8 cellular contexts compared by ENCODE assay signal in the genomic region with DNA sequence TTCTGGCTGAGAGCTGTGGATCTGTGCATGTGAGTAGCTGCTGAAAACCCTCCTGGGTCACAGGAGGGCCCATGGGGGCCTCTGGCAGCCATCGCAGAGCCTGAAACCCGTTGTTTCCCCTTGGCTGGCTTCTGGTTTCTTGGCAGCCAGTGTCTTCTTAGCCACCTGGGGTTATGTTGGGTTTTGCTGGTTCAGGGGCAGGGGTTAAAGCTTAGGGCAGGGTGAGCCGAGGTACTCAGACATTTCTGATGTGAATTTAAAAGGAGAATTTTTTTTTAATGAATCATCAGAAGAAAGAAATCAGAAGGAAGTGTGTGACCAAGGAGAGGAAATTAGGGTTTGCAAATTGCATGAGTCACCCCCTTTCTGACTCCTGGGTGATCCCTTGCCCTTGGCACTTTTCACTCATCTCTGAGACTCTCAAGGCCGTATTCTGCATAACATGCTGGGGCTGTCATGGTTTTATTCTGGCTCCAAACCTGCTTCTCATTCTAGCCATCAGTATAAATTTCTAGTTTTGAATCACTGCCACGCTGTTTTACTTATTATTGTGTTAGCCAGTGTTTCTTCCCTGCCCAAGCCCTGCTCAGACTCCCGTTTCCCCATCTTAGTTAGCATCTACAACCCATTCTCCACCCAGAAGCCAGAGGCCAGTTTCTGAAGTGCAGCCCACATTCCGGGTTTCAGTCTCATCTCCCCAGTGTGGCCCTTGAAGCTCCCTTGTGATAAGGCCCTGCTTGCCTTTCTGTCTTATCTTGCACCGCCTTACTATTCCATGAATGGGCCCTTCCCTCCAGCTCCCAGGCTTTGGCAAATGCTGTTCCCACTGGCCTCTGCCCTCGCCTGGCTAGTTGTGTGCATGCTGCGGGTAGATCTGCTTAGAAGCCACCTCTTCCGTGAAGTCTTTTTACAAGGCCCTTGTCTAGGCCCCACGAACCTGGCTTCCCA. TPM values are rescaled to one million over a fixed set of nuclear protein-coding genes. Genes with fewer than 3 reads are reported as not detected.
DNase-seq lines count a peak whose midpoint lies in the region; ATAC-seq, FAIRE-seq and TF ChIP-seq lines count a peak whose summit lies in the region.

No MANE protein-coding gene starts in this region.

- no peak overlapping the region for H2BK15ac ChIP-seq in neuronal stem cell (ENCODE audit: low read length)

- H3K4me3 ChIP-seq in K562 (no peak overlapping the region), neuronal stem cell (ENCODE audit: low read length in 2 of 2) (no peak overlapping the region), H7 (ENCODE audit: insufficient read depth, low read depth, low read length) (no peak overlapping the region)

- CTCF ChIA-PET in K562 (lab: Yijun Ruan, JAX; ENCODE audit: low intra/inter-chr PET ratio): no interaction called here

- H3K4me1 ChIP-seq in K562 (replicated peaks in 1 of 2; ENCODE audit: control insufficient read depth in 2 of 2, insufficient read depth in 2 of 2, low read length in 2 of 2) (peaks cover 2 to 13% of the 10 kb centered on the region in 2 experiments; a peak in 4 of 5 replicates), neuronal stem cell (ENCODE audit: control insufficient read depth in 2 of 2, insufficient read depth in 1 of 2, low read depth in 1 of 2, low read length in 2 of 2) (peaks cover 2 to 3% of the 10 kb centered on the region in 2 donors)

- no TSS peak for BruUV-seq in K562 (replicated peaks; lab: Mats Ljungman, UMichigan)

- H3K27ac Mint-ChIP-seq in CD14-positive monocyte: peak overlapping the region; percentile 84 to 92 (median 88)
- H3K27ac Mint-ChIP-seq in T-helper 1 cell treated with Interleukin-12 subunit alpha and Interleukin-12 subunit beta and Interleukin-4 antibody, amounts not matched to agents 30 μg/mL and 1 μg/mL, for 36 hours: peak overlapping the region; percentile 82

- H3K36me3 ChIP-seq in K562 (ENCODE audit: control insufficient read depth, insufficient read depth, low read length) (no peaks in the 10 kb centered on the region), neuronal stem cell (replicated peaks in 1 of 2; ENCODE audit: control insufficient read depth in 2 of 2, insufficient read depth in 2 of 2, low read length in 2 of 2) (no peaks in the 10 kb centered on the region), H7 (replicated peaks; ENCODE audit: control insufficient read depth, insufficient read depth, low read length) (no peaks in the 10 kb centered on the region)

- no peak overlapping the region for H4K8ac ChIP-seq in neuronal stem cell (ENCODE audit: low read depth, low read length)

- TF ChIP-seq CTCF in CD14-positive monocyte (IDR thresholded peaks at IDR 0.05) (no peak), K562 (IDR thresholded peaks at IDR 0.05 in 2 of 3, conservative IDR thresholded peaks at IDR 0.05 in 1 of 3; ENCODE audit: insufficient read depth in 2 of 3, low read depth in 1 of 3, low read length in 3 of 3) (no peak)

- no peak overlapping the region for H4K91ac ChIP-seq in neuronal stem cell (ENCODE audit: low read depth, low read length, poor library complexity)

- 3% methylated on average over 12 of the region's 12 CpGs for WGBS in K562 (ENCODE audit: insufficient coverage, low coverage, missing lambda C conversion rate)
- WGBS in neuronal stem cell (ENCODE audit: extremely low coverage in 2 of 2, insufficient read length in 2 of 2, insufficient replicate concordance in 1 of 2), 2 donors: no CpG with 5 or more reads among the region's 12 CpGs

- H3K4me3 Mint-ChIP-seq in CD14-positive monocyte: peak overlapping the region; percentile 42 to 70
- peak overlapping the region; percentile 66 for H3K4me3 Mint-ChIP-seq in T-helper 1 cell treated with Interleukin-12 subunit alpha and Interleukin-12 subunit beta and Interleukin-4 antibody, amounts not matched to agents 30 μg/mL and 1 μg/mL, for 36 hours

- H3K36me3 Mint-ChIP-seq in CD14-positive monocyte: peaks cover 19 to 23% of the 10 kb centered on the region in 2 donors
- H3K36me3 Mint-ChIP-seq in T-helper 1 cell treated with Interleukin-12 subunit alpha and Interleukin-12 subunit beta and Interleukin-4 antibody, amounts not matched to agents 30 μg/mL and 1 μg/mL, for 36 hours (ENCODE audit: low read depth): peaks cover 22% of the 10 kb centered on the region

- no peak for TF ChIP-seq RAD21 in K562 (CRISPR knock-in tag; conservative IDR thresholded peaks at IDR 0.05 in 1 of 2, IDR thresholded peaks at IDR 0.05 in 1 of 2)

- no peak for TF ChIP-seq POLR2A in K562 (conservative IDR thresholded peaks at IDR 0.05)

- H3K79me2 ChIP-seq in K562 (ENCODE audit: control insufficient read depth, insufficient read depth, low read length): no peaks in the 10 kb centered on the region

- POLR2A ChIA-PET in K562 (lab: Yijun Ruan, JAX): interaction anchor here (0.6 to 1.3 kb wide), 3 partner anchors 10 to 67 kb away, joined by 3 to 4 read pairs (median 3); no protein-coding TSS in a partner anchor

- H3K9ac ChIP-seq in K562 (ENCODE audit: insufficient read depth in 1 of 2, low read depth in 2 of 2, low read length in 2 of 2) (no peak overlapping the region; a peak in 1 of 4 replicates), neuronal stem cell (ENCODE audit: low read depth, low read length, poor library complexity) (no peak overlapping the region)

- no peak overlapping the region for H2BK120ac ChIP-seq in neuronal stem cell (ENCODE audit: low read depth, low read length)

- H4K20me1 ChIP-seq in K562 (replicated peaks; ENCODE audit: control insufficient read depth, insufficient read depth, low read length): no peaks in the 10 kb centered on the region

- intact Hi-C loops in CD14-positive monocyte (cut with micrococcal nuclease) (loop anchor here in 1 of 2 donors (1.0 kb wide), 1 partner anchor 13 kb away; no protein-coding TSS in a partner anchor), K562 (cut with micrococcal nuclease) (no loop called here)

- H2AK5ac ChIP-seq in neuronal stem cell (ENCODE audit: low read depth, low read length): no peak overlapping the region

- DNase-seq in CD14-positive monocyte (ENCODE audit: low spot score): peak; percentile 72
- peak in 1 of 4 experiments; percentile 29 for DNase-seq in K562 (ENCODE audit: extremely low read depth in 1 of 4, low spot score in 3 of 4)
- no peak for DNase-seq in neuronal stem cell (ENCODE audit: low spot score)
- no peak for DNase-seq in NCI-H2227 (lab: John Stamatoyannopoulos, UW; ENCODE audit: unreplicated experiment)
- DNase-seq in H7: no peak

- TF ChIP-seq EP300 in K562 (IDR thresholded peaks at IDR 0.05; ENCODE audit: low read length): no peak

- H3K9me3 ChIP-seq in K562 (replicated peaks; ENCODE audit: control insufficient read depth, insufficient read depth, low read depth, low read length): no peaks in the 10 kb centered on the region
- no peaks in the 10 kb centered on the region for H3K9me3 ChIP-seq in neuronal stem cell (replicated peaks in 1 of 2; ENCODE audit: control insufficient read depth in 2 of 2, insufficient read depth in 1 of 2, low read depth in 1 of 2, low read length in 2 of 2)

- H3K27ac ChIP-seq in K562 (ENCODE audit: extremely low read depth, low read depth, low read length): no peak overlapping the region
- no peak overlapping the region for H3K27ac ChIP-seq in neuronal stem cell (replicated peaks; ENCODE audit: low read length)

- H3K4ac ChIP-seq in neuronal stem cell (ENCODE audit: low read length): no peak overlapping the region

- no peak overlapping the region for H2BK5ac ChIP-seq in neuronal stem cell (ENCODE audit: low read length)

- H3K4me2 ChIP-seq in K562 (ENCODE audit: insufficient read depth, low read length): no peak overlapping the region
- no peak overlapping the region for H3K4me2 ChIP-seq in neuronal stem cell (ENCODE audit: insufficient read depth, low read length, poor library complexity, severe bottlenecking)

- peaks cover 0 to 5% (median 3%) of the 10 kb centered on the region in 7 donors for H3K9me3 Mint-ChIP-seq in CD14-positive monocyte
- H3K9me3 Mint-ChIP-seq in T-helper 1 cell treated with Interleukin-12 subunit alpha and Interleukin-12 subunit beta and Interleukin-4 antibody, amounts not matched to agents 30 μg/mL and 1 μg/mL, for 36 hours: peaks cover 20% of the 10 kb centered on the region

- peaks cover 82% of the 10 kb centered on the region for H3K4me1 Mint-ChIP-seq in CD14-positive monocyte
- H3K4me1 Mint-ChIP-seq in T-helper 1 cell treated with Interleukin-12 subunit alpha and Interleukin-12 subunit beta and Interleukin-4 antibody, amounts not matched to agents 30 μg/mL and 1 μg/mL, for 36 hours (ENCODE audit: low read depth): peaks cover 69% of the 10 kb centered on the region

- H2AFZ ChIP-seq in K562 (ENCODE audit: low read depth, low read length) (no peak overlapping the region), neuronal stem cell (ENCODE audit: low read length) (peak overlapping the region; percentile 27)

- in situ Hi-C loops in K562 (cut with MboI): no loop called here

- ATAC-seq in GM19455 (IDR thresholded peaks at IDR 0.05; ENCODE audit: unreplicated experiment) (peak; percentile 65), HG03460 (IDR thresholded peaks at IDR 0.05; ENCODE audit: unreplicated experiment) (peak; percentile 58), K562 (no peak; the same call in 2 of the 3 replicates)

- no peak overlapping the region for H3K14ac ChIP-seq in neuronal stem cell (ENCODE audit: low read length)

- H3K27me3 ChIP-seq in K562 (ENCODE audit: control insufficient read depth in 2 of 2, insufficient read depth in 2 of 2, low read length in 2 of 2) (peaks cover 5 to 47% of the 10 kb centered on the region in 2 experiments; a peak in 3 of 5 replicates), neuronal stem cell (ENCODE audit: control insufficient read depth in 3 of 3, insufficient read depth in 3 of 3, low read depth in 1 of 3, low read length in 3 of 3) (peaks cover 0 to 14% (median 0%) of the 10 kb centered on the region in 3 experiments), H7 (ENCODE audit: control insufficient read depth, insufficient read depth, low read length) (no peaks in the 10 kb centered on the region)

- no peaks in the 10 kb centered on the region for H3K9me1 ChIP-seq in K562 (ENCODE audit: control insufficient read depth, insufficient read depth, low read length)

- H3K79me1 ChIP-seq in neuronal stem cell (ENCODE audit: low read depth, low read length): no peaks in the 10 kb centered on the region

- H3K27me3 Mint-ChIP-seq in CD14-positive monocyte (ENCODE audit: low read depth in 3 of 3): peaks cover 10 to 32% (median 30%) of the 10 kb centered on the region in 3 donors
- peaks cover 19% of the 10 kb centered on the region for H3K27me3 Mint-ChIP-seq in T-helper 1 cell treated with Interleukin-12 subunit alpha and Interleukin-12 subunit beta and Interleukin-4 antibody, amounts not matched to agents 30 μg/mL and 1 μg/mL, for 36 hours (ENCODE audit: low read depth)

- no peak overlapping the region for H3K23ac ChIP-seq in neuronal stem cell (ENCODE audit: low read depth, low read length, poor library complexity)

- H2BK12ac ChIP-seq in neuronal stem cell (ENCODE audit: low read length): no peak overlapping the region

- no peak for FAIRE-seq in K562 (lab: Jason Lieb, UNC)

- no peak overlapping the region for H3K18ac ChIP-seq in neuronal stem cell (ENCODE audit: low read length)

RNA-seq across cellular contexts. Expression of gene TOX2, which starts 40.9 kb away (rescaled TPM):
- polyA plus RNA-seq in CD14-positive monocyte (under 1 TPM; 0.39 to 0.47 TPM), K562 (2011; rRNA removed) (not detected in 2 replicates), K562 (2014; fragmentation: Illumina TruSeq; extraction: Trizol) (not detected in 2 replicates), K562 (2014; fragmentation: Nextera tagmentation; extraction: Ambion mirVana) (not detected), K562 (2014; rRNA removed) (not detected in 2 replicates)
- total RNA-seq in K562 (2011; cell fraction: chromatin; rRNA removed; ENCODE audit: low replicate concordance): not detected in 2 replicates
- not detected in 2 replicates for total RNA-seq in K562 (2011; cell fraction: nucleolus; rRNA removed)
- total RNA-seq in K562 (2011; cell fraction: nucleoplasm; rRNA removed): not detected in 2 replicates
- total RNA-seq in K562 (2014; rRNA removed) (not detected in 2 replicates), K562 (2014; rRNA removed; fragmentation: Illumina TruSeq; extraction: Trizol) (not detected in 2 replicates), K562 (2015; rRNA removed; fragmentation: Illumina TruSeq; extraction: Trizol) (not detected in 2 replicates), K562 (2021) (not detected in 2 replicates)
- polyA plus RNA-seq in K562 (2011; cell fraction: cytosol; rRNA removed): not detected in 2 replicates
- polyA plus RNA-seq in K562 (2011; cell fraction: nucleus; rRNA removed): not detected in 2 replicates
- 0.05 and 0.18 TPM in 2 replicates for polyA plus RNA-seq in K562 (2012)
- not detected in 2 replicates for polyA minus RNA-seq in K562 (2011; rRNA and poly(A)+ RNA removed)
- polyA minus RNA-seq in K562 (2011; cell fraction: cytosol; rRNA and poly(A)+ RNA removed): not detected in 2 replicates
- not detected in 2 replicates for polyA minus RNA-seq in K562 (2011; cell fraction: nucleus; rRNA and poly(A)+ RNA removed)
- 16.8 TPM for polyA plus RNA-seq in neuronal stem cell (2013, experiment 1 of 2)
- 15.7 TPM for polyA plus RNA-seq in neuronal stem cell (2013, experiment 2 of 2)
- total RNA-seq in H7 (2014; rRNA removed; shearing (Covaris generic)): 1.6 and 2.1 TPM in 2 replicates
